Comparison of ENCODE assay signal across 24 cellular contexts in the genomic region with DNA sequence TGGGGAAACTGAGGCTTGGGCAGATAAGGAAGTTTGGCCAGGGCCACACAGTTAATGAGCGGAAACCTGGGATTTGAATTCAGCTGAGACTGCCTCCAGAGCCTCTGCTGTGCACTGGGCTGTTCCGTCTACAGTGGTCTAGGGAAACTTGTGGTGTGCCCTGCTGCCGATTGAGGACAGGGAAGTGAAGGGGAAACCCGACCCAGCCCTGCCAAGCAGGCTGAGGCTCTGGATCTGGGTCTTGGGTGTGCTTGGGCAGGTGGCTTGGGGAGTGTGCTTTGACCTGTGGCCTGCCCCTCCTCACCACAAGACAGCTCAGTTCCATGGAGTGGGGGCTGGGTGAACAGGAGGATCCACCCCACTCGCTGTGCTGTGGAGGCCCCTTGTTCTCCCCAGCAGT. TPM values are rescaled to one million over a fixed set of nuclear protein-coding genes. Genes with fewer than 3 reads are reported as not detected.
"Had no signal": no experiment of that assay in that cellular context is flagged by ENCODE, and none has a peak within 500 bp of the region (broad histone marks: within the 10 kb centered on the region; RNA-seq: fewer than 3 reads in every experiment).

No MANE protein-coding gene starts in this region.

- H3K27me3 Mint-ChIP-seq: activated naive CD4-positive, alpha-beta T cell treated with anti-CD3 and anti-CD28 coated beads, Interleukin-2, amount 50 U/mL, for 24 hours; memory B cell; naive B cell had no signal

- H3K9ac ChIP-seq: neural progenitor cell had no signal

- H3K4me3 Mint-ChIP-seq: activated naive CD4-positive, alpha-beta T cell treated with anti-CD3 and anti-CD28 coated beads, Interleukin-2, amount 50 U/mL, for 24 hours; endodermal cell; memory B cell; neural progenitor cell had no signal

- H2AFZ ChIP-seq: neural progenitor cell had no signal

- H3K4me3 ChIP-seq: breast epithelium, left lung, neural progenitor cell, ovary, psoas muscle, right lobe of liver, tibial artery, uterus had no signal

- H3K4me1 Mint-ChIP-seq: endodermal cell, memory B cell had no signal

- H3K36me3 Mint-ChIP-seq: activated naive CD4-positive, alpha-beta T cell treated with anti-CD3 and anti-CD28 coated beads, Interleukin-2, amount 50 U/mL, for 24 hours had no signal

- H3K4me2 ChIP-seq: neural progenitor cell had no signal

- ATAC-seq: foreskin keratinocyte, left lung, psoas muscle, right lobe of liver had no signal

- H3K27me3 ChIP-seq: breast epithelium, foreskin keratinocyte, left lung, neural progenitor cell, ovary, right lobe of liver, tibial artery, uterus had no signal

- H3K27ac Mint-ChIP-seq: activated naive CD4-positive, alpha-beta T cell treated with anti-CD3 and anti-CD28 coated beads, Interleukin-2, amount 50 U/mL, for 24 hours; endodermal cell; memory B cell; neural progenitor cell had no signal

- H3K36me3 ChIP-seq: ovary, uterus had no signal

- H3K9me3 ChIP-seq: breast epithelium, left lung, ovary, psoas muscle, right lobe of liver, tibial artery, uterus had no signal

- H3K4me1 ChIP-seq: foreskin keratinocyte, neural progenitor cell, uterus had no signal

- DNase-seq: activated CD4-positive, alpha-beta T cell treated with anti-CD3 and anti-CD28 coated beads, Interleukin-2, amount 50 U/mL, for 1 hour; activated CD4-positive, CD25-positive, alpha-beta regulatory T cell treated with anti-CD3 and anti-CD28 coated beads, Interleukin-2, amount 50 U/mL, for 72 hours; activated CD8-positive, alpha-beta memory T cell treated with anti-CD3 and anti-CD28 coated beads, Interleukin-2, amount 50 U/mL, for 48 hours; activated gamma-delta T cell; cerebellar nuclear complex; endodermal cell; foreskin keratinocyte; glutamatergic neuron; naive B cell; ovary; psoas muscle; stimulated activated CD4-positive, alpha-beta T cell treated with anti-CD3 and anti-CD28 coated beads, Interleukin-4, amount 100 ng/mL, for 4 hours; stimulated activated naive CD4-positive, alpha-beta T cell treated with Interleukin-2 at 50 U/mL for 16 hours; T-helper 1 cell; T-helper 9 cell; tibial artery; uterus had no signal

- H3K27ac ChIP-seq: epithelial cell of prostate, foreskin keratinocyte, neural progenitor cell, ovary, right lobe of liver, tibial artery, uterus had no signal

- H3K9me3 Mint-ChIP-seq: activated naive CD4-positive, alpha-beta T cell treated with anti-CD3 and anti-CD28 coated beads, Interleukin-2, amount 50 U/mL, for 24 hours; endodermal cell; memory B cell; naive B cell; neural progenitor cell had no signal

RNA-seq across cellular contexts. Expression of a gene that starts 19.2 kb away (rescaled TPM):
- total RNA-seq: foreskin keratinocyte had no signal

RNA-seq across cellular contexts. Expression of a gene that starts 22.1 kb away (rescaled TPM):
- total RNA-seq: foreskin keratinocyte had no signal
